8 cellular contexts compared by ENCODE assay signal in genomic region chr17:45341389-45342158, GRCh38. TPM values are rescaled to one million over a fixed set of nuclear protein-coding genes. Genes with fewer than 3 reads are reported as not detected.
A peak's percentile ranks its signal among the peaks of the same experiment; 100 is the strongest.
DNase-seq lines count a peak whose midpoint lies in the region; ATAC-seq and TF ChIP-seq lines count a peak whose summit lies in the region.

No MANE protein-coding gene starts in this region.

- peaks cover 2% of the 10 kb centered on the region; the same call in 1 of the 2 replicates for H3K27me3 Mint-ChIP-seq in HFFc6 (ENCODE audit: insufficient read depth)
- H3K27me3 Mint-ChIP-seq in stimulated activated naive B cell treated with anti-CD40 and anti-IgM and Interleukin-4, amounts not matched to agents 10 μg/mL and 1 μg/mL and 100 μg/mL, for 72 hours, result no peaks in the 10 kb centered on the region
- no peaks in the 10 kb centered on the region for H3K27me3 Mint-ChIP-seq in activated naive CD8-positive, alpha-beta T cell treated with anti-CD3 and anti-CD28 coated beads for 36 hours

- H3K36me3 Mint-ChIP-seq in HFFc6 (ENCODE audit: low read depth), result peaks cover 5% of the 10 kb centered on the region; the same call in 1 of the 2 replicates
- H3K36me3 Mint-ChIP-seq in stimulated activated naive B cell treated with anti-CD40 and anti-IgM and Interleukin-4, amounts not matched to agents 10 μg/mL and 1 μg/mL and 100 μg/mL, for 72 hours, result no peaks in the 10 kb centered on the region
- H3K36me3 Mint-ChIP-seq in activated naive CD8-positive, alpha-beta T cell treated with anti-CD3 and anti-CD28 coated beads for 36 hours, result no peaks in the 10 kb centered on the region

- ATAC-seq in stimulated activated naive B cell treated with anti-CD40 and anti-IgM and Interleukin-4, amounts not matched to agents 10 μg/mL and 1 μg/mL and 100 μg/mL, for 72 hours (replicated peaks), result no peak
- ATAC-seq in HG03095 (IDR thresholded peaks at IDR 0.05; ENCODE audit: unreplicated experiment) (no peak), HG02798 (IDR thresholded peaks at IDR 0.05; ENCODE audit: poor library complexity, unreplicated experiment) (no peak)

- POLR2A ChIA-PET in GM10248 (lab: Yijun Ruan, JAX), result no interaction called here

- no peaks in the 10 kb centered on the region for H3K9me3 Mint-ChIP-seq in HFFc6
- H3K9me3 Mint-ChIP-seq in stimulated activated naive B cell treated with anti-CD40 and anti-IgM and Interleukin-4, amounts not matched to agents 10 μg/mL and 1 μg/mL and 100 μg/mL, for 72 hours, result no peaks in the 10 kb centered on the region
- no peaks in the 10 kb centered on the region for H3K9me3 Mint-ChIP-seq in activated naive CD8-positive, alpha-beta T cell treated with anti-CD3 and anti-CD28 coated beads for 36 hours

- peaks cover 55% of the 10 kb centered on the region for H3K4me1 Mint-ChIP-seq in HFFc6 (ENCODE audit: low read depth)
- peaks cover 38 to 55% of the 10 kb centered on the region in 2 donors for H3K4me1 Mint-ChIP-seq in stimulated activated naive B cell treated with anti-CD40 and anti-IgM and Interleukin-4, amounts not matched to agents 10 μg/mL and 1 μg/mL and 100 μg/mL, for 72 hours
- H3K4me1 Mint-ChIP-seq in activated naive CD8-positive, alpha-beta T cell treated with anti-CD3 and anti-CD28 coated beads for 36 hours, result peaks cover 8% of the 10 kb centered on the region

- TF ChIP-seq CTCF in HFFc6 (IDR thresholded peaks at IDR 0.05) (no peak), GM10248 (IDR thresholded peaks at IDR 0.05; ENCODE audit: control extremely low read depth, extremely low read depth, low read depth, missing control alignments) (no peak)

- DNase-seq in HFFc6 (peak; percentile 93), UCSD-AML1 (lab: John Stamatoyannopoulos, UW; ENCODE audit: unreplicated experiment) (peak; percentile 34), hepatic stellate cell (ENCODE audit: low spot score) (peak; percentile 59), GM10248 (ENCODE audit: extremely low spot score) (no peak)
- DNase-seq in stimulated activated naive B cell treated with anti-CD40 and anti-IgM and Interleukin-4, amounts not matched to agents 10 μg/mL and 1 μg/mL and 100 μg/mL, for 72 hours, result no peak
- DNase-seq in activated naive CD8-positive, alpha-beta T cell treated with anti-CD3 and anti-CD28 coated beads for 36 hours, result no peak

- peak overlapping the region; percentile 94 for H3K27ac Mint-ChIP-seq in HFFc6
- peak overlapping the region; percentile 83 for H3K27ac Mint-ChIP-seq in stimulated activated naive B cell treated with anti-CD40 and anti-IgM and Interleukin-4, amounts not matched to agents 10 μg/mL and 1 μg/mL and 100 μg/mL, for 72 hours
- H3K27ac Mint-ChIP-seq in activated naive CD8-positive, alpha-beta T cell treated with anti-CD3 and anti-CD28 coated beads for 36 hours, result no peak overlapping the region

- CTCF ChIA-PET in GM10248 (lab: Yijun Ruan, JAX), result interaction anchor here (1.0 to 1.7 kb wide), 2 partner anchors 23 to 65 kb away, joined by 3 to 5 read pairs; no protein-coding TSS in a partner anchor

- peak overlapping the region; percentile 78 for H3K4me3 Mint-ChIP-seq in HFFc6
- no peak overlapping the region for H3K4me3 Mint-ChIP-seq in stimulated activated naive B cell treated with anti-CD40 and anti-IgM and Interleukin-4, amounts not matched to agents 10 μg/mL and 1 μg/mL and 100 μg/mL, for 72 hours
- no peak overlapping the region for H3K4me3 Mint-ChIP-seq in activated naive CD8-positive, alpha-beta T cell treated with anti-CD3 and anti-CD28 coated beads for 36 hours

RNA-seq across cellular contexts. Expression of gene MAP3K14, which starts 24.8 kb away (rescaled TPM):
- 1 to 10 TPM; 5.6 to 8.8 (median 6.6) TPM for total RNA-seq in HFFc6 (2021; fragmentation: NEBNext Ultra II Directional; extraction: Animal tissue kit (Norgen Biotek cat#: 25700))
- 10 to 100 TPM; 27.1 to 28.3 TPM for total RNA-seq in activated naive CD8-positive, alpha-beta T cell treated with anti-CD3 and anti-CD28 coated beads for 36 hours

Comparison
In these comparisons a context has a peak if more than half of its experiments do, and no peak if none do; other contexts are left out.
1. DNase-seq: peak in HFFc6 (single experiment), UCSD-AML1 (single experiment) and hepatic stellate cell (single experiment); none in stimulated activated naive B cell treated with anti-CD40 and anti-IgM and Interleukin-4, amounts not matched to agents 10 μg/mL and 1 μg/mL and 100 μg/mL, for 72 hours (single experiment), activated naive CD8-positive, alpha-beta T cell treated with anti-CD3 and anti-CD28 coated beads for 36 hours (single experiment) and GM10248 (single experiment).